In the genomic region with DNA sequence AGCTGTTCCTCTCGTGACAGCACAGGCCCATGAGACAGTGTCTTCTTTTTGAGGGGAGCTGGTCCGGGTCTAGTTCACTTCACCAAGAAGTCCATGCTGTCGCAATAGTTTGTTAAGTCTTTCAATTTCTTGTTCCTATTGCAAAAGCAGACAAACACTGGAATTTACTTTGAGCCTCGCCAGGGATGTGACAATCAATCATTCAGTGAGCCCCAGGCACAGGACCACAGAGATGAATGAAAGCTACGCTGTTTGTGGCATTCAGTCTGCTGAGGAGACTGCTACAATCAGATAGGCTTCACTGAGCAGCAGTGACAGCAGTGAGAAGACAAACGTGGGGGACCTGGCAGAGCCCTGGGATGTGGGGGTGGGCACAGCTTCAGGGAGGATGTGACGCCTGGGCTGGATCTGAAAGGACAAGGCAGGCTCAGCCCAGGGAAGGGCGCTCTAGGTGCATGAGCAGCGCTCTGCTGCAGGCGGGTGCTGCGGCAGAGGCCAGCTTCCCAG, we compare ENCODE assay signal across 17 cellular contexts. TPM values are rescaled to one million over a fixed set of nuclear protein-coding genes. Genes with fewer than 3 reads are reported as not detected.
DNase-seq lines count a peak whose midpoint lies in the region; ATAC-seq and TF ChIP-seq lines count a peak whose summit lies in the region.
"Had no signal": no experiment of that assay in that cellular context is flagged by ENCODE, and none has a peak within 500 bp of the region (broad histone marks: within the 10 kb centered on the region; RNA-seq: fewer than 3 reads in every experiment).

No MANE protein-coding gene starts in this region.

- H3K9me3 Mint-ChIP-seq in activated naive CD8-positive, alpha-beta T cell treated with anti-CD3 and anti-CD28 coated beads for 36 hours = no peaks in the 10 kb centered on the region
- H3K9me3 Mint-ChIP-seq in activated naive CD8-positive, alpha-beta T cell treated with anti-CD3 and anti-CD28 coated beads, Interleukin-2, amount 50 U/mL, for 24 hours = no peaks in the 10 kb centered on the region
- H3K9me3 Mint-ChIP-seq in WTC11 = no peaks in the 10 kb centered on the region
- H3K9me3 Mint-ChIP-seq: activated CD8-positive, alpha-beta T cell treated with anti-CD3 and anti-CD28 coated beads for 36 hours had no signal

- no peak overlapping the region for H3K4me3 ChIP-seq in mesenchymal stem cell (ENCODE audit: insufficient read depth in 1 of 2, low read depth in 1 of 2, low read length in 2 of 2)
- H3K4me3 ChIP-seq: colonic mucosa, MG63, psoas muscle had no signal

- peaks cover 55% of the 10 kb centered on the region for H3K36me3 Mint-ChIP-seq in activated naive CD8-positive, alpha-beta T cell treated with anti-CD3 and anti-CD28 coated beads for 36 hours
- peaks cover 70% of the 10 kb centered on the region for H3K36me3 Mint-ChIP-seq in activated naive CD8-positive, alpha-beta T cell treated with anti-CD3 and anti-CD28 coated beads, Interleukin-2, amount 50 U/mL, for 24 hours (ENCODE audit: low read depth)
- H3K36me3 Mint-ChIP-seq in WTC11 = peaks cover 4% of the 10 kb centered on the region; the same call in 1 of the 2 replicates

- no peak for DNase-seq in activated naive CD8-positive, alpha-beta T cell treated with anti-CD3 and anti-CD28 coated beads for 36 hours
- DNase-seq in activated naive CD8-positive, alpha-beta T cell treated with anti-CD3 and anti-CD28 coated beads, Interleukin-2, amount 50 U/mL, for 24 hours = no peak
- DNase-seq in WTC11 (ENCODE audit: low spot score) = no peak
- DNase-seq in mesenchymal stem cell = peak; percentile 26
- no peak for DNase-seq in NCI-H2029 treated with DMSO at 0.1 percent for 48 hours (lab: John Stamatoyannopoulos, UW)
- no peak for DNase-seq in mesenteric fat pad (ENCODE audit: low spot score)
- no peak for DNase-seq in foreskin keratinocyte
- DNase-seq: 8988T; activated CD8-positive, alpha-beta T cell treated with anti-CD3 and anti-CD28 coated beads for 36 hours; amniotic stem cell; colonic mucosa; COR-L47; GDM1; MG63; psoas muscle had no signal

- WGBS in mesenchymal stem cell = 73% methylated on average over 11 of the region's 11 CpGs

- TF ChIP-seq CTCF in WTC11 (IDR thresholded peaks at IDR 0.05) = no peak
- no peak for TF ChIP-seq CTCF in foreskin keratinocyte (conservative IDR thresholded peaks at IDR 0.05)

- H3K27me3 ChIP-seq in mesenchymal stem cell (ENCODE audit: control insufficient read depth in 1 of 2, insufficient read depth in 1 of 2, low read length in 2 of 2) = no peaks in the 10 kb centered on the region
- H3K27me3 ChIP-seq in foreskin keratinocyte = no peaks in the 10 kb centered on the region
- H3K27me3 ChIP-seq: colonic mucosa, MG63 had no signal

- no peak overlapping the region for H3K18ac ChIP-seq in mesenchymal stem cell (ENCODE audit: low read depth in 1 of 2, low read length in 2 of 2)

- H3K4me1 Mint-ChIP-seq in activated naive CD8-positive, alpha-beta T cell treated with anti-CD3 and anti-CD28 coated beads for 36 hours = peaks cover 41% of the 10 kb centered on the region
- peaks cover 43% of the 10 kb centered on the region for H3K4me1 Mint-ChIP-seq in activated naive CD8-positive, alpha-beta T cell treated with anti-CD3 and anti-CD28 coated beads, Interleukin-2, amount 50 U/mL, for 24 hours
- H3K4me1 Mint-ChIP-seq in WTC11 = peaks cover 7% of the 10 kb centered on the region

- no peak overlapping the region for H3K9ac ChIP-seq in mesenchymal stem cell (ENCODE audit: low read length)

- no peak overlapping the region for H2BK120ac ChIP-seq in mesenchymal stem cell (ENCODE audit: low read depth, low read length)

- H3K14ac ChIP-seq in mesenchymal stem cell (ENCODE audit: low read length in 2 of 2) = no peak overlapping the region

- H4K91ac ChIP-seq in mesenchymal stem cell (ENCODE audit: low read length) = no peak overlapping the region

- H3K27ac ChIP-seq in mesenchymal stem cell (ENCODE audit: low read length, poor library complexity, severe bottlenecking) (no peak overlapping the region), foreskin keratinocyte (no peak overlapping the region)
- H3K27ac ChIP-seq: colonic mucosa, psoas muscle had no signal

- no peak for ATAC-seq in activated naive CD8-positive, alpha-beta T cell treated with anti-CD3 and anti-CD28 coated beads, Interleukin-2, amount 50 U/mL, for 24 hours
- ATAC-seq in WTC11 (peak; percentile 57), HG02588 (IDR thresholded peaks at IDR 0.05; ENCODE audit: unreplicated experiment) (no peak), foreskin keratinocyte (no peak)
- ATAC-seq: activated CD8-positive, alpha-beta T cell treated with anti-CD3 and anti-CD28 coated beads for 36 hours; psoas muscle had no signal

- no peak overlapping the region for H3K23ac ChIP-seq in mesenchymal stem cell (ENCODE audit: low read length in 2 of 2)

- CTCF ChIA-PET in WTC11 (lab: Charles Lee) = interaction anchor here (0.9 to 1.5 kb wide), 2 partner anchors 50 to 55 kb away, joined by 3 to 4 read pairs; no protein-coding TSS in a partner anchor

- H3K4me2 ChIP-seq in mesenchymal stem cell (ENCODE audit: low read length, poor library complexity, severe bottlenecking) = no peak overlapping the region

- no peak overlapping the region for H2AK5ac ChIP-seq in mesenchymal stem cell (ENCODE audit: low read length, severe bottlenecking)

- H3K27ac Mint-ChIP-seq in activated naive CD8-positive, alpha-beta T cell treated with anti-CD3 and anti-CD28 coated beads for 36 hours = peak overlapping the region; percentile 19
- H3K27ac Mint-ChIP-seq in activated naive CD8-positive, alpha-beta T cell treated with anti-CD3 and anti-CD28 coated beads, Interleukin-2, amount 50 U/mL, for 24 hours = no peak overlapping the region
- peak overlapping the region; percentile 40; the same call in 1 of the 2 replicates for H3K27ac Mint-ChIP-seq in WTC11

- H4K8ac ChIP-seq in mesenchymal stem cell (ENCODE audit: low read length) = no peak overlapping the region

- H3K4me3 Mint-ChIP-seq in activated naive CD8-positive, alpha-beta T cell treated with anti-CD3 and anti-CD28 coated beads for 36 hours = no peak overlapping the region
- no peak overlapping the region for H3K4me3 Mint-ChIP-seq in activated naive CD8-positive, alpha-beta T cell treated with anti-CD3 and anti-CD28 coated beads, Interleukin-2, amount 50 U/mL, for 24 hours
- no peak overlapping the region for H3K4me3 Mint-ChIP-seq in WTC11
- H3K4me3 Mint-ChIP-seq: activated CD8-positive, alpha-beta T cell treated with anti-CD3 and anti-CD28 coated beads for 36 hours had no signal

- no peaks in the 10 kb centered on the region for H3K27me3 Mint-ChIP-seq in activated naive CD8-positive, alpha-beta T cell treated with anti-CD3 and anti-CD28 coated beads for 36 hours
- no peaks in the 10 kb centered on the region for H3K27me3 Mint-ChIP-seq in activated naive CD8-positive, alpha-beta T cell treated with anti-CD3 and anti-CD28 coated beads, Interleukin-2, amount 50 U/mL, for 24 hours
- H3K27me3 Mint-ChIP-seq in WTC11 (ENCODE audit: low read depth) = no peaks in the 10 kb centered on the region
- H3K27me3 Mint-ChIP-seq: activated CD8-positive, alpha-beta T cell treated with anti-CD3 and anti-CD28 coated beads for 36 hours had no signal

- H3K9me3 ChIP-seq in mesenchymal stem cell (ENCODE audit: control insufficient read depth, low read length) = no peaks in the 10 kb centered on the region
- H3K9me3 ChIP-seq: colonic mucosa, MG63, psoas muscle had no signal

- H3K36me3 ChIP-seq in mesenchymal stem cell (ENCODE audit: control insufficient read depth in 1 of 2, insufficient read depth in 2 of 2, low read depth in 1 of 2, low read length in 2 of 2) = peaks cover 42 to 46% of the 10 kb centered on the region in 2 experiments
- H3K36me3 ChIP-seq: colonic mucosa, MG63 had no signal

- H3K4me1 ChIP-seq in mesenchymal stem cell (ENCODE audit: control insufficient read depth, insufficient read depth, low read depth, low read length) (no peaks in the 10 kb centered on the region), foreskin keratinocyte (no peaks in the 10 kb centered on the region)
- H3K4me1 ChIP-seq: colonic mucosa, psoas muscle had no signal

- POLR2A ChIA-PET in WTC11 (lab: Charles Lee) = interaction anchor here (0.9 kb wide), 1 partner anchor 11 kb away, joined by 3 read pairs; no protein-coding TSS in a partner anchor

- H2BK15ac ChIP-seq in mesenchymal stem cell (ENCODE audit: low read depth, poor library complexity, severe bottlenecking) = no peak overlapping the region

- no peak overlapping the region for H2BK12ac ChIP-seq in mesenchymal stem cell (ENCODE audit: low read length in 2 of 2)

- no peak overlapping the region for H2AFZ ChIP-seq in mesenchymal stem cell (ENCODE audit: low read depth, low read length)

- H3K4ac ChIP-seq in mesenchymal stem cell (ENCODE audit: low read depth in 1 of 2, low read length in 2 of 2) = no peak overlapping the region

- H3K79me1 ChIP-seq in mesenchymal stem cell (replicated peaks; ENCODE audit: low read length, poor library complexity, severe bottlenecking) = no peaks in the 10 kb centered on the region

- no peak overlapping the region for H2BK5ac ChIP-seq in mesenchymal stem cell (ENCODE audit: low read depth, low read length, poor library complexity, severe bottlenecking)

RNA-seq across cellular contexts. Expression of a gene that starts 35.5 kb away (rescaled TPM):
- total RNA-seq in activated naive CD8-positive, alpha-beta T cell treated with anti-CD3 and anti-CD28 coated beads for 36 hours = 10 to 100 TPM; 11.0 to 13.6 TPM
- 10.3 to 15.9 TPM (median 13.9 TPM) in 3 replicates for total RNA-seq in WTC11 (2021)
- 58.1 TPM for polyA plus RNA-seq in mesenchymal stem cell (2013, experiment 1 of 2)
- 60.5 TPM for polyA plus RNA-seq in mesenchymal stem cell (2013, experiment 2 of 2)
- total RNA-seq in mesenteric fat pad = 22.7 TPM
- 21.4 and 22.7 TPM in 2 replicates for total RNA-seq in foreskin keratinocyte
- polyA plus RNA-seq in foreskin keratinocyte = 18.2 and 21.6 TPM in 2 replicates

RNA-seq across cellular contexts. Expression of a gene that starts 39.5 kb away (rescaled TPM):
- 10 to 100 TPM; 47.4 to 49.1 TPM for total RNA-seq in activated naive CD8-positive, alpha-beta T cell treated with anti-CD3 and anti-CD28 coated beads for 36 hours
- total RNA-seq in WTC11 (2021) (5.7 to 8.4 TPM (median 7.9 TPM) in 3 replicates), mesenteric fat pad (4.2 TPM), foreskin keratinocyte (2.3 and 2.6 TPM in 2 replicates)
- 5.3 TPM for polyA plus RNA-seq in mesenchymal stem cell (2013, experiment 1 of 2)
- 5.5 TPM for polyA plus RNA-seq in mesenchymal stem cell (2013, experiment 2 of 2)
- polyA plus RNA-seq in foreskin keratinocyte = 1.8 and 2.4 TPM in 2 replicates
- total RNA-seq: HT-29 had no signal
